Comparison of ENCODE assay signal across 12 cellular contexts in the genomic region with DNA sequence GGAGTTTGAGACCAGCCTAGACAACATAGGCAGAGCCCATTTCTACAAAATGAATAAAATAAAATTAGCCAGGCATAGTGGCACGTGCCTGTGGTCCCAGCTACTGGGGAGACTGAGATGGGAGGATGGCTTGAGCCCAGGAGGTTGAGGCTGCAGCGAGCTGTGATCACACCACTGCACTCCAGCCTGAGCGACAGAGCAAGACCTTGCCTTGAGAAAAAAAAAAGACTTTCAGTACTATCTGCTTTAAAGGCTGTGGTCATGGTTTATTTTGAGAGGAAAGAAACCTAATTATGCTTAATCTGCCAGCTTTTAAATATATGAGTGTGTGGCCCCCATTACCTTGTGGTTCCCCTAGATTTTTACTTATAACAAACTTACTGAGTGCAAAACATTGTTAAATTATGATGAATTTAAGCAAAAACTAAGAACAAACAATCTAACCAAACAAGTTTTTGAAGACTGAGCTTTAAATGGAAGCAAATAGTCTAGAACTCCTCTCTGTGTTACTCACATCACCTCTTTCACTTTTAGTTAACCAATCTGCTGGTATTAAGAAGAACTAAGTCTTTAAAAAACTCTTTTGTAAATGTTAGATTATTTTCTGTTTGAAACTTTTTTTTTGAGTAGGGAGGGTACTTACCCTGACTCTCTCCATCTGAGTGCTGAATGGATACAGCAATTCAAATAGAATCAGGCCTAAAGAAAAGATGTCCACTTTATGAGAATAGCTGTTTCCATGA.
DNase-seq lines count a peak whose midpoint lies in the region; ATAC-seq and TF ChIP-seq lines count a peak whose summit lies in the region.
"Had no signal": no experiment of that assay in that cellular context is flagged by ENCODE, and none has a peak within 500 bp of the region (broad histone marks: within the 10 kb centered on the region; RNA-seq: fewer than 3 reads in every experiment).

No MANE protein-coding gene starts in this region.

- no peak overlapping the region for H3K4me3 Mint-ChIP-seq in central memory CD8-positive, alpha-beta T cell
- H3K4me3 Mint-ChIP-seq: activated CD4-positive, alpha-beta T cell treated with anti-CD3 and anti-CD28 coated beads for 36 hours had no signal

- dilution Hi-C loops in mammary epithelial cell (cut with HindIII; ENCODE audit: low sequenced_read_pairs): loop anchor here (5.0 kb wide), 1 partner anchor 40 kb away; a partner anchor contains a TSS

- H3K4me2 ChIP-seq in mammary epithelial cell (ENCODE audit: insufficient read depth, low read depth, low read length): no peak overlapping the region

- CTCF ChIA-PET in mammary epithelial cell (lab: Charles Lee; ENCODE audit: low non-redundant PET): no interaction called here

- no peak overlapping the region for H2AFZ ChIP-seq in mammary epithelial cell (ENCODE audit: low read depth, low read length)

- TF ChIP-seq CTCF in mammary epithelial cell (conservative IDR thresholded peaks at IDR 0.05 in 1 of 2, IDR thresholded peaks at IDR 0.05 in 1 of 2; ENCODE audit: extremely low read depth in 1 of 2, insufficient read depth in 1 of 2, low read depth in 1 of 2, low read length in 2 of 2): no peak
- TF ChIP-seq CTCF in esophagus squamous epithelium (IDR thresholded peaks at IDR 0.05): no peak

- no peaks in the 10 kb centered on the region for H3K9me3 ChIP-seq in mammary epithelial cell (replicated peaks; ENCODE audit: insufficient read depth, low read length)
- H3K9me3 ChIP-seq in esophagus squamous epithelium: no peaks in the 10 kb centered on the region
- H3K9me3 ChIP-seq: upper lobe of right lung had no signal

- peaks cover 33% of the 10 kb centered on the region for H3K36me3 Mint-ChIP-seq in central memory CD8-positive, alpha-beta T cell (ENCODE audit: insufficient read depth)

- H4K20me1 ChIP-seq in mammary epithelial cell (ENCODE audit: insufficient read depth, low read length): no peaks in the 10 kb centered on the region

- 100% methylated on average over 3 of the region's 3 CpGs for WGBS in mammary epithelial cell (ENCODE audit: low coverage, missing lambda C conversion rate)
- WGBS in esophagus squamous epithelium, 2 donors: 78 to 100% methylated on average over 3 of the region's 3 CpGs

- no peaks in the 10 kb centered on the region for H3K4me1 ChIP-seq in mammary epithelial cell (ENCODE audit: insufficient read depth, low read length)
- no peaks in the 10 kb centered on the region for H3K4me1 ChIP-seq in esophagus squamous epithelium
- H3K4me1 ChIP-seq: upper lobe of right lung had no signal

- H3K27ac ChIP-seq in mammary epithelial cell (ENCODE audit: insufficient read depth, low read depth, low read length) (no peak overlapping the region), esophagus squamous epithelium (no peak overlapping the region)
- H3K27ac ChIP-seq: upper lobe of right lung had no signal

- no peak for DNase-seq in central memory CD8-positive, alpha-beta T cell (ENCODE audit: low spot score in 2 of 2)
- DNase-seq in mammary epithelial cell (no peak), amygdala (lab: John Stamatoyannopoulos, UW) (no peak), esophagus squamous epithelium (lab: John Stamatoyannopoulos, UW) (no peak)
- DNase-seq: activated CD4-positive, alpha-beta T cell treated with anti-CD3 and anti-CD28 coated beads for 36 hours; DMS53; SHP77; upper lobe of right lung had no signal

- intact Hi-C loops in mammary epithelial cell (cut with micrococcal nuclease): no loop called here
- intact Hi-C loops in esophagus squamous epithelium (cut with DNase I): no loop called here

- no peaks in the 10 kb centered on the region for H3K27me3 Mint-ChIP-seq in central memory CD8-positive, alpha-beta T cell
- H3K27me3 Mint-ChIP-seq: activated CD4-positive, alpha-beta T cell treated with anti-CD3 and anti-CD28 coated beads for 36 hours had no signal

- H3K4me1 Mint-ChIP-seq in central memory CD8-positive, alpha-beta T cell: peaks cover 7% of the 10 kb centered on the region

- no peaks in the 10 kb centered on the region for H3K9me3 Mint-ChIP-seq in central memory CD8-positive, alpha-beta T cell

- H3K4me3 ChIP-seq in mammary epithelial cell (replicated peaks in 1 of 3; ENCODE audit: insufficient read depth in 1 of 3, low read depth in 2 of 3, low read length in 3 of 3) (no peak overlapping the region), esophagus squamous epithelium (no peak overlapping the region)
- H3K4me3 ChIP-seq: K562, upper lobe of right lung had no signal

- H3K36me3 ChIP-seq in mammary epithelial cell (ENCODE audit: insufficient read depth, low read length) (peaks cover 7% of the 10 kb centered on the region), esophagus squamous epithelium (peaks cover 0 to 90% (median 9%) of the 10 kb centered on the region in 3 donors)

- ATAC-seq in GM18868 (IDR thresholded peaks at IDR 0.05; ENCODE audit: unreplicated experiment) (peak; percentile 76), GM21528 (IDR thresholded peaks at IDR 0.05; ENCODE audit: low FRiP score, unreplicated experiment) (peak; percentile 85), HG03097 (IDR thresholded peaks at IDR 0.05; ENCODE audit: low FRiP score, unreplicated experiment) (peak; percentile 49)
- no peak for ATAC-seq in central memory CD8-positive, alpha-beta T cell (replicated peaks; ENCODE audit: extremely low read depth, poor library complexity, severe bottlenecking)
- ATAC-seq: activated CD4-positive, alpha-beta T cell treated with anti-CD3 and anti-CD28 coated beads for 36 hours; K562; upper lobe of right lung had no signal

- H3K9ac ChIP-seq in mammary epithelial cell (ENCODE audit: insufficient read depth, low read length): no peak overlapping the region

- no peak for TF ChIP-seq POLR2A in esophagus squamous epithelium (IDR thresholded peaks at IDR 0.05)

- no TSS peak for BruUV-seq in mammary epithelial cell (replicated peaks; lab: Mats Ljungman, UMichigan)

- peak overlapping the region; percentile 44 for H3K27ac Mint-ChIP-seq in central memory CD8-positive, alpha-beta T cell (ENCODE audit: low read depth)
- H3K27ac Mint-ChIP-seq: activated CD4-positive, alpha-beta T cell treated with anti-CD3 and anti-CD28 coated beads for 36 hours had no signal

- H3K27me3 ChIP-seq in mammary epithelial cell (ENCODE audit: insufficient read depth, low read length) (no peaks in the 10 kb centered on the region), esophagus squamous epithelium (no peaks in the 10 kb centered on the region)
- H3K27me3 ChIP-seq: upper lobe of right lung had no signal

- in situ Hi-C loops in mammary epithelial cell (cut with MboI; ENCODE audit: low sequenced_read_pairs in 2 of 2): loop anchor here in 1 of 2 donors (25.0 kb wide), 1 partner anchor 375 kb away; no protein-coding TSS in a partner anchor

- no peaks in the 10 kb centered on the region for H3K79me2 ChIP-seq in mammary epithelial cell (ENCODE audit: insufficient read depth, low read length)
